Comparison of ENCODE assay signal across 25 cellular contexts in genomic region chr7:155950898-155951553, GRCh38.
A peak's percentile ranks its signal among the peaks of the same experiment; 100 is the strongest.
DNase-seq lines count a peak whose midpoint lies in the region; ATAC-seq, FAIRE-seq and TF ChIP-seq lines count a peak whose summit lies in the region.
"Had no signal": no experiment of that assay in that cellular context is flagged by ENCODE, and none has a peak within 500 bp of the region (broad histone marks: within the 10 kb centered on the region; RNA-seq: fewer than 3 reads in every experiment).

No MANE protein-coding gene starts in this region.

- H3K9ac ChIP-seq in endothelial cell of umbilical vein (replicated peaks; ENCODE audit: extremely low read depth, insufficient read depth, low read length) (no peak overlapping the region), mucosa of stomach (ENCODE audit: low read length) (peak overlapping the region; percentile 15)

- intact Hi-C loops in MCF 10A (cut with micrococcal nuclease): loop anchor here (1.0 to 5.0 kb wide), 3 partner anchors 32 to 134 kb away; no protein-coding TSS in a partner anchor
- intact Hi-C loops in breast epithelium (cut with DNase I; ENCODE audit: low total_unique reads): no loop called here
- intact Hi-C loops in endothelial cell of umbilical vein (cut with micrococcal nuclease): loop anchor here (1.0 kb wide), 5 partner anchors 11 to 136 kb away; no protein-coding TSS in a partner anchor
- intact Hi-C loops in CD14-positive monocyte (cut with micrococcal nuclease): no loop called here

- H4K20me1 ChIP-seq in endothelial cell of umbilical vein (replicated peaks; ENCODE audit: control insufficient read depth, extremely low read depth, insufficient read depth, low read length): no peaks in the 10 kb centered on the region

- H3K27ac ChIP-seq in breast epithelium (peak overlapping the region in 1 of 2 donors; percentile 41), endothelial cell of umbilical vein (ENCODE audit: insufficient read depth, low read depth, low read length) (peak overlapping the region; percentile 90)
- H3K27ac ChIP-seq: cardiac muscle cell, uterus had no signal

- H3K9me3 Mint-ChIP-seq in MCF 10A (ENCODE audit: unreplicated experiment) (no peaks in the 10 kb centered on the region), CD14-positive monocyte (peaks cover 3 to 28% (median 15%) of the 10 kb centered on the region in 7 donors)
- H3K9me3 Mint-ChIP-seq in activated CD4-positive, alpha-beta T cell treated with anti-CD3 and anti-CD28 coated beads, Interleukin-2, amount 10 ng/mL, durations not matched to agents 7 days and 5 days: peaks cover 4% of the 10 kb centered on the region
- H3K9me3 Mint-ChIP-seq: activated T-helper 17 cell treated with anti-CD3 and anti-CD28 coated beads, Interleukin-2, amount 50 U/mL, for 72 hours; CD4-positive, CD25-positive, alpha-beta regulatory T cell had no signal

- peak; percentile 6 for DNase-seq in MCF 10A (ENCODE audit: unreplicated experiment)
- no peak for DNase-seq in breast epithelium (ENCODE audit: low spot score in 2 of 2)
- peak; percentile 65 for DNase-seq in endothelial cell of umbilical vein (ENCODE audit: low read depth, low spot score)
- DNase-seq in activated CD4-positive, alpha-beta T cell treated with anti-CD3 and anti-CD28 coated beads, Interleukin-2, amount 10 ng/mL, durations not matched to agents 7 days and 5 days: no peak
- no peak for DNase-seq in A172 (ENCODE audit: low spot score)
- DNase-seq in CD14-positive monocyte (ENCODE audit: low spot score): no peak
- DNase-seq: activated CD4-positive, CD25-positive, alpha-beta regulatory T cell; CD4-positive, CD25-positive, alpha-beta regulatory T cell; DMS53; erythroblast; HCEC 1CT; NCI-H146; NCI-H2171 treated with DMSO at 0.1 percent for 48 hours; occipital lobe; OCI-M1; stimulated activated CD4-positive, alpha-beta T cell treated with anti-CD3 and anti-CD28 coated beads, Interleukin-2, amount 100 ng/mL, for 24 hours; stimulated activated naive CD8-positive, alpha-beta T cell treated with anti-CD3 and anti-CD28 coated beads, Interleukin-15, amount 100 ng/mL, for 72 hours; uterus had no signal

- H3K9me1 ChIP-seq in endothelial cell of umbilical vein (replicated peaks; ENCODE audit: control insufficient read depth, extremely low read depth, insufficient read depth, low read length): no peaks in the 10 kb centered on the region

- TF ChIP-seq POLR2A in breast epithelium (IDR thresholded peaks at IDR 0.05) (no peak), endothelial cell of umbilical vein (IDR thresholded peaks at IDR 0.05; ENCODE audit: low read depth, low read length) (no peak)

- H2AFZ ChIP-seq in endothelial cell of umbilical vein (ENCODE audit: low read depth, low read length): no peak overlapping the region

- BruUV-seq in MCF 10A (replicated peaks; lab: Mats Ljungman, UMichigan) (TSS peak; percentile 53), endothelial cell of umbilical vein (replicated peaks; lab: Mats Ljungman, UMichigan) (no TSS peak)

- TF ChIP-seq CTCF in MCF 10A (IDR thresholded peaks at IDR 0.05; ENCODE audit: unreplicated experiment): no peak
- TF ChIP-seq CTCF in breast epithelium (IDR thresholded peaks at IDR 0.05): no peak
- no peak for TF ChIP-seq CTCF in endothelial cell of umbilical vein (IDR thresholded peaks at IDR 0.05; ENCODE audit: extremely low read depth in 1 of 2, insufficient read depth in 1 of 2, low read depth in 1 of 2, low read length in 2 of 2)
- TF ChIP-seq CTCF in CD14-positive monocyte (IDR thresholded peaks at IDR 0.05): no peak

- no peak for ATAC-seq in GM18870 (IDR thresholded peaks at IDR 0.05; ENCODE audit: unreplicated experiment)
- ATAC-seq: activated T-helper 17 cell treated with anti-CD3 and anti-CD28 coated beads, Interleukin-2, amount 50 U/mL, for 72 hours; sciatic nerve; stimulated activated naive CD8-positive, alpha-beta T cell treated with anti-CD3 and anti-CD28 coated beads, Interleukin-15, amount 100 ng/mL, for 72 hours had no signal

- dilution Hi-C loops in endothelial cell of umbilical vein (cut with MboI; ENCODE audit: extremely low pct_ligation_motif_present, low sequenced_read_pairs): no loop called here

- CTCF ChIA-PET in MCF 10A (lab: Yijun Ruan, JAX) (interaction anchor here (0.6 to 1.3 kb wide), 4 partner anchors 11 to 106 kb away, joined by 3 to 5 read pairs (median 4); no protein-coding TSS in a partner anchor), endothelial cell of umbilical vein (lab: Charles Lee) (interaction anchor here (1.3 to 1.4 kb wide), 2 partner anchors 10 to 11 kb away, joined by 3 read pairs; no protein-coding TSS in a partner anchor)
- CTCF ChIA-PET in activated CD4-positive, alpha-beta T cell treated with anti-CD3 and anti-CD28 coated beads, Interleukin-2, amount 10 ng/mL, durations not matched to agents 7 days and 5 days (lab: Charles Lee): no interaction called here

- peaks cover 32% of the 10 kb centered on the region for H3K4me1 Mint-ChIP-seq in MCF 10A (ENCODE audit: insufficient read depth, unreplicated experiment)
- H3K4me1 Mint-ChIP-seq in activated CD4-positive, alpha-beta T cell treated with anti-CD3 and anti-CD28 coated beads, Interleukin-2, amount 10 ng/mL, durations not matched to agents 7 days and 5 days: no peaks in the 10 kb centered on the region
- H3K4me1 Mint-ChIP-seq in CD14-positive monocyte: no peaks in the 10 kb centered on the region
- H3K4me1 Mint-ChIP-seq: activated T-helper 17 cell treated with anti-CD3 and anti-CD28 coated beads, Interleukin-2, amount 50 U/mL, for 72 hours; CD4-positive, CD25-positive, alpha-beta regulatory T cell had no signal

- H3K4me1 ChIP-seq in breast epithelium: no peaks in the 10 kb centered on the region
- H3K4me1 ChIP-seq in endothelial cell of umbilical vein (ENCODE audit: control insufficient read depth, extremely low read depth, insufficient read depth, low read length): peaks cover 10% of the 10 kb centered on the region
- H3K4me1 ChIP-seq in mucosa of stomach (ENCODE audit: control insufficient read depth, insufficient read depth, low read length): peaks cover 73% of the 10 kb centered on the region
- H3K4me1 ChIP-seq: uterus had no signal

- H3K4me3 Mint-ChIP-seq in MCF 10A (ENCODE audit: unreplicated experiment) (peak overlapping the region; percentile 52), CD14-positive monocyte (no peak overlapping the region)
- H3K4me3 Mint-ChIP-seq in activated CD4-positive, alpha-beta T cell treated with anti-CD3 and anti-CD28 coated beads, Interleukin-2, amount 10 ng/mL, durations not matched to agents 7 days and 5 days: no peak overlapping the region
- H3K4me3 Mint-ChIP-seq: activated T-helper 17 cell treated with anti-CD3 and anti-CD28 coated beads, Interleukin-2, amount 50 U/mL, for 72 hours; CD4-positive, CD25-positive, alpha-beta regulatory T cell; stimulated activated naive CD8-positive, alpha-beta T cell treated with anti-CD3 and anti-CD28 coated beads, Interleukin-15, amount 100 ng/mL, for 72 hours had no signal

- FAIRE-seq in endothelial cell of umbilical vein (lab: Jason Lieb, UNC): peak; percentile 40
- FAIRE-seq: GM12892 had no signal

- no peaks in the 10 kb centered on the region for H3K36me3 ChIP-seq in breast epithelium
- no peaks in the 10 kb centered on the region for H3K36me3 ChIP-seq in endothelial cell of umbilical vein (ENCODE audit: control insufficient read depth in 2 of 2, extremely low read depth in 1 of 2, insufficient read depth in 2 of 2, low read length in 2 of 2)
- no peaks in the 10 kb centered on the region for H3K36me3 ChIP-seq in mucosa of stomach (ENCODE audit: control insufficient read depth, insufficient read depth, low read length)
- H3K36me3 ChIP-seq: cardiac muscle cell, MG63, uterus had no signal

- H3K4me3 ChIP-seq in breast epithelium (no peak overlapping the region), endothelial cell of umbilical vein (replicated peaks in 1 of 3; ENCODE audit: insufficient read depth in 1 of 3, low read depth in 1 of 3, low read length in 3 of 3) (no peak overlapping the region), mucosa of stomach (ENCODE audit: low read length) (no peak overlapping the region)
- H3K4me3 ChIP-seq: cardiac muscle cell, MG63, uterus had no signal

- no peaks in the 10 kb centered on the region for H3K27me3 ChIP-seq in breast epithelium
- H3K27me3 ChIP-seq in endothelial cell of umbilical vein (ENCODE audit: control insufficient read depth in 2 of 2, insufficient read depth in 2 of 2, low read length in 2 of 2): no peaks in the 10 kb centered on the region
- H3K27me3 ChIP-seq in mucosa of stomach (ENCODE audit: control insufficient read depth, insufficient read depth, low read length): no peaks in the 10 kb centered on the region
- H3K27me3 ChIP-seq: cardiac muscle cell, MG63, uterus had no signal

- peak overlapping the region; percentile 90 for H3K27ac Mint-ChIP-seq in MCF 10A (ENCODE audit: low read depth, unreplicated experiment)
- no peak overlapping the region for H3K27ac Mint-ChIP-seq in activated CD4-positive, alpha-beta T cell treated with anti-CD3 and anti-CD28 coated beads, Interleukin-2, amount 10 ng/mL, durations not matched to agents 7 days and 5 days
- no peak overlapping the region for H3K27ac Mint-ChIP-seq in CD14-positive monocyte
- H3K27ac Mint-ChIP-seq: activated T-helper 17 cell treated with anti-CD3 and anti-CD28 coated beads, Interleukin-2, amount 50 U/mL, for 72 hours; CD4-positive, CD25-positive, alpha-beta regulatory T cell; stimulated activated naive CD8-positive, alpha-beta T cell treated with anti-CD3 and anti-CD28 coated beads, Interleukin-15, amount 100 ng/mL, for 72 hours had no signal

- POLR2A ChIA-PET in MCF 10A (lab: Yijun Ruan, JAX): interaction anchor here (0.8 to 4.9 kb wide), 9 partner anchors 10 to 89 kb away, joined by 3 to 25 read pairs (median 3); no protein-coding TSS in a partner anchor
- POLR2A ChIA-PET in endothelial cell of umbilical vein (lab: Charles Lee): no interaction called here
- POLR2A ChIA-PET in activated CD4-positive, alpha-beta T cell treated with anti-CD3 and anti-CD28 coated beads, Interleukin-2, amount 10 ng/mL, durations not matched to agents 7 days and 5 days (lab: Charles Lee): no interaction called here

- H3K9me3 ChIP-seq in breast epithelium (no peaks in the 10 kb centered on the region), endothelial cell of umbilical vein (replicated peaks; ENCODE audit: control insufficient read depth, insufficient read depth, low read length) (no peaks in the 10 kb centered on the region), mucosa of stomach (ENCODE audit: control insufficient read depth, low read length) (no peaks in the 10 kb centered on the region)
- H3K9me3 ChIP-seq: MG63, uterus had no signal

- H3K4me2 ChIP-seq in endothelial cell of umbilical vein (ENCODE audit: insufficient read depth, low read length): peak overlapping the region; percentile 1

- H3K36me3 Mint-ChIP-seq in MCF 10A (ENCODE audit: insufficient read depth, unreplicated experiment) (peaks cover 7% of the 10 kb centered on the region), CD14-positive monocyte (no peaks in the 10 kb centered on the region)
- no peaks in the 10 kb centered on the region for H3K36me3 Mint-ChIP-seq in activated CD4-positive, alpha-beta T cell treated with anti-CD3 and anti-CD28 coated beads, Interleukin-2, amount 10 ng/mL, durations not matched to agents 7 days and 5 days (ENCODE audit: low read depth)
- H3K36me3 Mint-ChIP-seq: CD4-positive, CD25-positive, alpha-beta regulatory T cell had no signal

- H3K27me3 Mint-ChIP-seq in MCF 10A (ENCODE audit: insufficient read depth, unreplicated experiment) (peaks cover 12% of the 10 kb centered on the region), CD14-positive monocyte (ENCODE audit: low read depth in 3 of 3) (peaks cover 3 to 5% (median 4%) of the 10 kb centered on the region in 3 donors)
- no peaks in the 10 kb centered on the region for H3K27me3 Mint-ChIP-seq in activated CD4-positive, alpha-beta T cell treated with anti-CD3 and anti-CD28 coated beads, Interleukin-2, amount 10 ng/mL, durations not matched to agents 7 days and 5 days

- no peaks in the 10 kb centered on the region for H3K79me2 ChIP-seq in endothelial cell of umbilical vein (ENCODE audit: control insufficient read depth, insufficient read depth, low read length)

Comparison
In these comparisons a context has a peak if more than half of its experiments do, and no peak if none do; other contexts are left out.
1. DNase-seq: peak in MCF 10A (single experiment) and endothelial cell of umbilical vein (single experiment); none in breast epithelium (0 of 2), activated CD4-positive, alpha-beta T cell treated with anti-CD3 and anti-CD28 coated beads, Interleukin-2, amount 10 ng/mL, durations not matched to agents 7 days and 5 days (single experiment), A172 (single experiment) and CD14-positive monocyte (single experiment).
2. intact Hi-C loops: an anchor here in MCF 10A (1.0 to 5.0 kb wide) and endothelial cell of umbilical vein (1.0 kb wide); none called in breast epithelium and CD14-positive monocyte.